8 cellular contexts compared by ENCODE assay signal in genomic region chr2:237701859-237702370, GRCh38.
DNase-seq lines count a peak whose midpoint lies in the region; ATAC-seq lines count a peak whose summit lies in the region.

No MANE protein-coding gene starts in this region.

- peak overlapping the region; percentile 94 for H3K27ac Mint-ChIP-seq in stimulated activated naive CD8-positive, alpha-beta T cell treated with anti-CD3 and anti-CD28 coated beads, Interleukin-15, Interleukin-2, amounts not matched to agents 100 ng/mL and 50 ng/mL, for 24 hours
- H3K27ac Mint-ChIP-seq in central memory CD8-positive, alpha-beta T cell (ENCODE audit: low read depth), result peak overlapping the region; percentile 97

- peak overlapping the region in 1 of 2 donors; percentile 26 for H3K9ac ChIP-seq in mucosa of rectum (ENCODE audit: low read depth in 1 of 2, low read length in 2 of 2)

- peak overlapping the region; percentile 74 for H3K4me3 Mint-ChIP-seq in stimulated activated naive CD8-positive, alpha-beta T cell treated with anti-CD3 and anti-CD28 coated beads, Interleukin-15, Interleukin-2, amounts not matched to agents 100 ng/mL and 50 ng/mL, for 24 hours
- H3K4me3 Mint-ChIP-seq in central memory CD8-positive, alpha-beta T cell, result peak overlapping the region; percentile 74

- H3K27me3 ChIP-seq in mucosa of rectum (ENCODE audit: control insufficient read depth in 2 of 2, insufficient read depth in 2 of 2, low read length in 2 of 2), result no peaks in the 10 kb centered on the region

- no peak for DNase-seq in stimulated activated naive CD8-positive, alpha-beta T cell treated with anti-CD3 and anti-CD28 coated beads, Interleukin-15, Interleukin-2, amounts not matched to agents 100 U/mL and 50 U/mL, for 24 hours
- DNase-seq in central memory CD8-positive, alpha-beta T cell (ENCODE audit: low spot score in 2 of 2), result no peak
- DNase-seq in pons (ENCODE audit: low spot score), result no peak
- no peak for DNase-seq in H4 (ENCODE audit: low spot score)
- no peak for DNase-seq in KG1 (lab: John Stamatoyannopoulos, UW)
- no peak for DNase-seq in NOMO-1 treated with DMSO at 0.1 percent for 48 hours (lab: John Stamatoyannopoulos, UW; ENCODE audit: unreplicated experiment)

- no peaks in the 10 kb centered on the region for H3K27me3 Mint-ChIP-seq in stimulated activated naive CD8-positive, alpha-beta T cell treated with anti-CD3 and anti-CD28 coated beads, Interleukin-15, Interleukin-2, amounts not matched to agents 100 ng/mL and 50 ng/mL, for 24 hours
- no peaks in the 10 kb centered on the region for H3K27me3 Mint-ChIP-seq in central memory CD8-positive, alpha-beta T cell

- no peak overlapping the region for H3K4me3 ChIP-seq in mucosa of rectum (ENCODE audit: low read length in 2 of 2)

- no peaks in the 10 kb centered on the region for H3K9me3 Mint-ChIP-seq in stimulated activated naive CD8-positive, alpha-beta T cell treated with anti-CD3 and anti-CD28 coated beads, Interleukin-15, Interleukin-2, amounts not matched to agents 100 ng/mL and 50 ng/mL, for 24 hours
- H3K9me3 Mint-ChIP-seq in central memory CD8-positive, alpha-beta T cell, result no peaks in the 10 kb centered on the region

- H3K9me3 ChIP-seq in mucosa of rectum (ENCODE audit: control insufficient read depth in 2 of 2, low read length in 2 of 2), result no peaks in the 10 kb centered on the region

- H3K27ac ChIP-seq in mucosa of rectum (ENCODE audit: low read depth in 2 of 2, low read length in 2 of 2), result peak overlapping the region; percentile 12 to 64

- peaks cover 66 to 75% of the 10 kb centered on the region in 2 donors for H3K4me1 ChIP-seq in mucosa of rectum (ENCODE audit: control insufficient read depth in 2 of 2, insufficient read depth in 2 of 2, low read length in 2 of 2)

- ATAC-seq in stimulated activated naive CD8-positive, alpha-beta T cell treated with anti-CD3 and anti-CD28 coated beads, Interleukin-15, Interleukin-2, amounts not matched to agents 100 U/mL and 50 U/mL, for 24 hours, result no peak
- ATAC-seq in central memory CD8-positive, alpha-beta T cell (replicated peaks; ENCODE audit: extremely low read depth, poor library complexity, severe bottlenecking), result no peak

- no peaks in the 10 kb centered on the region for H3K36me3 ChIP-seq in mucosa of rectum (ENCODE audit: control insufficient read depth in 2 of 2, insufficient read depth in 2 of 2, low read length in 2 of 2)

- peaks cover 48% of the 10 kb centered on the region for H3K36me3 Mint-ChIP-seq in stimulated activated naive CD8-positive, alpha-beta T cell treated with anti-CD3 and anti-CD28 coated beads, Interleukin-15, Interleukin-2, amounts not matched to agents 100 ng/mL and 50 ng/mL, for 24 hours (ENCODE audit: low read depth)
- peaks cover 36% of the 10 kb centered on the region for H3K36me3 Mint-ChIP-seq in central memory CD8-positive, alpha-beta T cell (ENCODE audit: insufficient read depth)

- H3K4me1 Mint-ChIP-seq in stimulated activated naive CD8-positive, alpha-beta T cell treated with anti-CD3 and anti-CD28 coated beads, Interleukin-15, Interleukin-2, amounts not matched to agents 100 ng/mL and 50 ng/mL, for 24 hours (ENCODE audit: low read depth), result peaks cover 98% of the 10 kb centered on the region
- peaks cover 91% of the 10 kb centered on the region for H3K4me1 Mint-ChIP-seq in central memory CD8-positive, alpha-beta T cell
